In genomic region chr17:73368085-73368631, GRCh38 we compare ENCODE assay signal across 21 cellular contexts. TPM values are rescaled to one million over a fixed set of nuclear protein-coding genes. Genes with fewer than 3 reads are reported as not detected.
A peak's percentile ranks its signal among the peaks of the same experiment; 100 is the strongest.
DNase-seq lines count a peak whose midpoint lies in the region; ATAC-seq, FAIRE-seq and TF ChIP-seq lines count a peak whose summit lies in the region.
"Had no signal": no experiment of that assay in that cellular context is flagged by ENCODE, and none has a peak within 500 bp of the region (broad histone marks: within the 10 kb centered on the region; RNA-seq: fewer than 3 reads in every experiment).

No MANE protein-coding gene starts in this region.

- H3K36me3 ChIP-seq in heart right ventricle (no peaks in the 10 kb centered on the region), IMR-90 (ENCODE audit: control insufficient read depth, insufficient read depth, low read length) (no peaks in the 10 kb centered on the region)

- no peaks in the 10 kb centered on the region for H3K79me1 ChIP-seq in IMR-90 (ENCODE audit: low read depth in 1 of 2, low read length in 2 of 2)

- H3K4me3 ChIP-seq in heart right ventricle (no peak overlapping the region), IMR-90 (ENCODE audit: insufficient read depth, low read depth, low read length) (no peak overlapping the region)

- dilution Hi-C loops in IMR-90 (cut with HindIII; ENCODE audit: low sequenced_read_pairs, unreplicated experiment): no loop called here

- no peak for TF ChIP-seq POLR2A in IMR-90 (IDR thresholded peaks at IDR 0.05; ENCODE audit: low read depth, low read length)
- no peak for TF ChIP-seq POLR2A in GM18505 (IDR thresholded peaks at IDR 0.05; ENCODE audit: borderline replicate concordance, extremely low read depth, insufficient read depth, insufficient read length)

- H3K4me2 ChIP-seq in IMR-90 (ENCODE audit: low read depth, low read length): no peak overlapping the region

- POLR2A ChIA-PET in IMR-90 (lab: Charles Lee; ENCODE audit: unreplicated experiment): no interaction called here

- DNase-seq in Right ventricle myocardium inferior (ENCODE audit: missing footprints): peak; percentile 51
- no peak for DNase-seq in heart right ventricle
- DNase-seq in IMR-90: no peak
- no peak for DNase-seq in glutamatergic neuron
- DNase-seq in urothelium cell line (ENCODE audit: low spot score): no peak
- DNase-seq: CD8-positive, alpha-beta T cell; COR-L47; DMS153; DMS79 treated with DMSO at 0.1 percent for 48 hours; EL had no signal

- H3K18ac ChIP-seq in IMR-90 (ENCODE audit: low read depth, low read length): no peak overlapping the region

- peaks cover 10 to 32% (median 27%) of the 10 kb centered on the region in 9 donors for H3K4me1 ChIP-seq in heart right ventricle
- peaks cover 2% of the 10 kb centered on the region for H3K4me1 ChIP-seq in IMR-90 (ENCODE audit: control insufficient read depth, insufficient read depth, low read length)

- H4K5ac ChIP-seq in IMR-90 (ENCODE audit: low read depth, low read length): no peak overlapping the region

- H3K36me3 Mint-ChIP-seq in glutamatergic neuron (ENCODE audit: unreplicated experiment): no peaks in the 10 kb centered on the region
- H3K36me3 Mint-ChIP-seq: CD14-positive monocyte had no signal

- H2BK5ac ChIP-seq in IMR-90 (ENCODE audit: low read depth, low read length, poor library complexity, severe bottlenecking): no peak overlapping the region

- H3K23ac ChIP-seq in IMR-90 (ENCODE audit: low read depth, low read length): no peak overlapping the region

- no peaks in the 10 kb centered on the region for H4K20me1 ChIP-seq in IMR-90 (ENCODE audit: insufficient read depth, low read length)

- H3K27ac Mint-ChIP-seq in glutamatergic neuron (ENCODE audit: unreplicated experiment): peak overlapping the region; percentile 85
- H3K27ac Mint-ChIP-seq: CD8-positive, alpha-beta T cell; IgD-negative memory B cell had no signal

- TF ChIP-seq RAD21 in IMR-90 (IDR thresholded peaks at IDR 0.05; ENCODE audit: low read length): no peak

- peak; percentile 72 for FAIRE-seq in urothelium cell line (lab: Jason Lieb, UNC)
- FAIRE-seq: D721Med, G401.6, GM12891, GM19239 had no signal

- no peak overlapping the region for H3K9ac ChIP-seq in IMR-90 (ENCODE audit: low read depth, low read length)

- TF ChIP-seq CTCF in heart right ventricle (IDR thresholded peaks at IDR 0.05): no peak
- TF ChIP-seq CTCF in IMR-90 (conservative IDR thresholded peaks at IDR 0.05; ENCODE audit: low read depth, low read length): no peak
- no peak for TF ChIP-seq CTCF in glutamatergic neuron (IDR thresholded peaks at IDR 0.05; ENCODE audit: partially characterized antibody, unreplicated experiment)

- H3K4me3 Mint-ChIP-seq in glutamatergic neuron (ENCODE audit: unreplicated experiment): no peak overlapping the region
- H3K4me3 Mint-ChIP-seq: CD14-positive monocyte; CD8-positive, alpha-beta T cell; IgD-negative memory B cell had no signal

- peaks cover 12% of the 10 kb centered on the region for H3K27me3 Mint-ChIP-seq in glutamatergic neuron (ENCODE audit: unreplicated experiment)

- no peak overlapping the region for H2BK120ac ChIP-seq in IMR-90 (ENCODE audit: low read depth, low read length)

- H2AK9ac ChIP-seq in IMR-90 (replicated peaks; ENCODE audit: low read depth, low read length, poor library complexity): no peak overlapping the region

- no peaks in the 10 kb centered on the region for H3K9me3 ChIP-seq in heart right ventricle
- no peaks in the 10 kb centered on the region for H3K9me3 ChIP-seq in IMR-90 (ENCODE audit: control insufficient read depth, insufficient read depth, low read length)

- CTCF ChIA-PET in IMR-90 (lab: Yijun Ruan, JAX): interaction anchor here (0.7 kb wide), 1 partner anchor 26 kb away, joined by 3 read pairs; no protein-coding TSS in a partner anchor

- BruUV-seq in IMR-90 (replicated peaks; lab: Mats Ljungman, UMichigan): no TSS peak

- ATAC-seq in Right ventricle myocardium inferior: no peak
- ATAC-seq in heart right ventricle: no peak
- ATAC-seq in IMR-90 (ENCODE audit: low read depth): no peak
- ATAC-seq in GM18870 (IDR thresholded peaks at IDR 0.05; ENCODE audit: unreplicated experiment): no peak
- ATAC-seq in GM18505 (IDR thresholded peaks at IDR 0.05; ENCODE audit: unreplicated experiment): no peak
- ATAC-seq: CD8-positive, alpha-beta T cell; HCT116 had no signal

- H3K4ac ChIP-seq in IMR-90 (ENCODE audit: low read depth, low read length): no peak overlapping the region

- H2AFZ ChIP-seq in IMR-90 (replicated peaks; ENCODE audit: low read length, poor library complexity): no peak overlapping the region

- H3K4me1 Mint-ChIP-seq in glutamatergic neuron (ENCODE audit: low read depth, unreplicated experiment): peaks cover 33% of the 10 kb centered on the region

- intact Hi-C loops in Right ventricle myocardium inferior (cut with DNase I) (loop anchor here (10.0 kb wide), 1 partner anchor 643 kb away; no protein-coding TSS in a partner anchor), heart right ventricle (cut with DNase I) (loop anchor here (5.0 to 10.0 kb wide), 6 partner anchors 53 to 643 kb away; partner anchors contain the start of genes CDC42EP4 (in 5 of the 10) and COG1 (in 2 of the 10)), IMR-90 (cut with micrococcal nuclease) (no loop called here)

- H3K56ac ChIP-seq in IMR-90 (ENCODE audit: extremely low read depth, insufficient read depth, low read length): no peak overlapping the region

- H2BK15ac ChIP-seq in IMR-90 (ENCODE audit: low read depth, low read length): no peak overlapping the region

- no peak overlapping the region for H4K91ac ChIP-seq in IMR-90 (ENCODE audit: insufficient read depth, low read depth, low read length)

- no peak overlapping the region for H4K8ac ChIP-seq in IMR-90 (ENCODE audit: low read depth in 2 of 2, low read length in 2 of 2)

- in situ Hi-C loops in IMR-90 (cut with MboI; ENCODE audit: low sequenced_read_pairs): loop anchor here (25.0 kb wide), 1 partner anchor 781 kb away; no protein-coding TSS in a partner anchor

- 96% methylated on average over 18 of the region's 18 CpGs for WGBS in heart right ventricle, 2 donors
- 100% methylated on average over 1 of the region's 18 CpGs; no CpG with 5 or more reads in 1 of the 2 experiments for WGBS in IMR-90 (ENCODE audit: extremely low coverage in 2 of 2, insufficient read length in 1 of 2), 2 experiments

- no peak overlapping the region for H3K14ac ChIP-seq in IMR-90 (replicated peaks; ENCODE audit: low read depth, low read length)

- H3K27ac ChIP-seq in heart right ventricle (no peak overlapping the region), IMR-90 (ENCODE audit: insufficient read depth, low read length) (no peak overlapping the region)
- H3K27ac ChIP-seq: 22Rv1, HL-60 had no signal

- no peak overlapping the region for H2BK20ac ChIP-seq in IMR-90 (ENCODE audit: low read depth, low read length)

- H3K9me3 Mint-ChIP-seq in glutamatergic neuron (ENCODE audit: unreplicated experiment): peaks cover 18% of the 10 kb centered on the region
- H3K9me3 Mint-ChIP-seq: CD8-positive, alpha-beta T cell; IgD-negative memory B cell had no signal

- no peaks in the 10 kb centered on the region for H3K9me1 ChIP-seq in IMR-90 (ENCODE audit: insufficient read depth, low read length)

- H3K27me3 ChIP-seq in heart right ventricle (no peaks in the 10 kb centered on the region), IMR-90 (ENCODE audit: control insufficient read depth, insufficient read depth, low read length) (peaks cover 11% of the 10 kb centered on the region)

- H2AK5ac ChIP-seq in IMR-90 (ENCODE audit: low read depth, low read length): peak overlapping the region; percentile 71; the same call in 1 of the 2 replicates

TF ChIP-seq in IMR-90, 13 proteins besides CTCF, POLR2A, EP300 and RAD21:
- TF ChIP-seq CHD1 (IDR thresholded peaks at IDR 0.05; ENCODE audit: low read depth, low read length) (no peak), RCOR1 (IDR thresholded peaks at IDR 0.05; ENCODE audit: insufficient replicate concordance, low read length) (no peak), SMC3 (IDR thresholded peaks at IDR 0.05; ENCODE audit: low read depth, low read length) (no peak), BHLHE40 (IDR thresholded peaks at IDR 0.05; ENCODE audit: low read depth, low read length) (no peak), MXI1 (IDR thresholded peaks at IDR 0.05; ENCODE audit: borderline replicate concordance, low read depth, low read length) (no peak), FOS (IDR thresholded peaks at IDR 0.05; ENCODE audit: low read depth, low read length) (no peak), MAZ (IDR thresholded peaks at IDR 0.05; ENCODE audit: borderline replicate concordance, low read depth, low read length) (no peak), RFX5 (IDR thresholded peaks at IDR 0.05; ENCODE audit: low read depth, low read length) (no peak), MAFK (IDR thresholded peaks at IDR 0.05; ENCODE audit: low read depth, low read length) (no peak), NFE2L2 (IDR thresholded peaks at IDR 0.05; ENCODE audit: low read depth, low read length) (no peak)
- TF ChIP-seq, protein P1, sequence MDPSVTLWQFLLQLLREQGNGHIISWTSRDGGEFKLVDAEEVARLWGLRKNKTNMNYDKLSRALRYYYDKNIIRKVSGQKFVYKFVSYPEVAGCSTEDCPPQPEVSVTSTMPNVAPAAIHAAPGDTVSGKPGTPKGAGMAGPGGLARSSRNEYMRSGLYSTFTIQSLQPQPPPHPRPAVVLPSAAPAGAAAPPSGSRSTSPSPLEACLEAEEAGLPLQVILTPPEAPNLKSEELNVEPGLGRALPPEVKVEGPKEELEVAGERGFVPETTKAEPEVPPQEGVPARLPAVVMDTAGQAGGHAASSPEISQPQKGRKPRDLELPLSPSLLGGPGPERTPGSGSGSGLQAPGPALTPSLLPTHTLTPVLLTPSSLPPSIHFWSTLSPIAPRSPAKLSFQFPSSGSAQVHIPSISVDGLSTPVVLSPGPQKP (IDR thresholded peaks at IDR 0.05; ENCODE audit: borderline replicate concordance, low read depth, low read length): no peak
- TF ChIP-seq, protein P2, sequence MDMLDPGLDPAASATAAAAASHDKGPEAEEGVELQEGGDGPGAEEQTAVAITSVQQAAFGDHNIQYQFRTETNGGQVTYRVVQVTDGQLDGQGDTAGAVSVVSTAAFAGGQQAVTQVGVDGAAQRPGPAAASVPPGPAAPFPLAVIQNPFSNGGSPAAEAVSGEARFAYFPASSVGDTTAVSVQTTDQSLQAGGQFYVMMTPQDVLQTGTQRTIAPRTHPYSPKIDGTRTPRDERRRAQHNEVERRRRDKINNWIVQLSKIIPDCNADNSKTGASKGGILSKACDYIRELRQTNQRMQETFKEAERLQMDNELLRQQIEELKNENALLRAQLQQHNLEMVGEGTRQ (IDR thresholded peaks at IDR 0.05; ENCODE audit: low read depth, low read length): no peak

RNA-seq across cellular contexts. Expression of gene CDC42EP4, which starts 56.4 kb away (rescaled TPM):
- total RNA-seq in Right ventricle myocardium inferior (58.8 TPM), heart right ventricle (10 to 100 TPM; 22.0 to 87.6 (median 32.1) TPM), IMR-90 (2012; rRNA removed) (14.3 and 16.1 TPM in 2 replicates), glutamatergic neuron (ENCODE audit: unreplicated experiment) (124 TPM)
- polyA plus RNA-seq in heart right ventricle (10 to 100 TPM; 18.6 to 32.8 TPM), IMR-90 (2012; rRNA removed) (25.6 and 25.8 TPM in 2 replicates)
- 15.5 and 25.9 TPM in 2 replicates for polyA plus RNA-seq in IMR-90 (2012; cell fraction: cytosol; rRNA removed)
- 8.9 and 13.7 TPM in 2 replicates for polyA plus RNA-seq in IMR-90 (2012; cell fraction: nucleus; rRNA removed; ENCODE audit: low replicate concordance)
